In genomic region chr13:98321356-98321755, GRCh38 we compare ENCODE assay signal across 16 cellular contexts.
DNase-seq lines count a peak whose midpoint lies in the region; ATAC-seq and TF ChIP-seq lines count a peak whose summit lies in the region.
"Had no signal": no experiment of that assay in that cellular context is flagged by ENCODE, and none has a peak within 500 bp of the region (broad histone marks: within the 10 kb centered on the region; RNA-seq: fewer than 3 reads in every experiment).

No MANE protein-coding gene starts in this region.

- no peak for ATAC-seq in IMR-90 (ENCODE audit: low read depth)
- no peak for ATAC-seq in HG03139 (IDR thresholded peaks at IDR 0.05; ENCODE audit: unreplicated experiment)
- ATAC-seq: GM23338 had no signal

- no peak overlapping the region for H2BK120ac ChIP-seq in IMR-90 (ENCODE audit: low read depth, low read length)
- no peak overlapping the region for H2BK120ac ChIP-seq in trophoblast cell (ENCODE audit: insufficient read depth, low read length, poor library complexity)

- H3K18ac ChIP-seq in IMR-90 (ENCODE audit: low read depth, low read length) (no peak overlapping the region), trophoblast cell (ENCODE audit: low read length) (no peak overlapping the region)

- H3K27ac Mint-ChIP-seq in Caco-2 (ENCODE audit: unreplicated experiment) = peak overlapping the region; percentile 74
- peak overlapping the region; percentile 83 for H3K27ac Mint-ChIP-seq in endodermal cell
- H3K27ac Mint-ChIP-seq: CD4-positive, CD25-positive, alpha-beta regulatory T cell; GM23338 had no signal

- H3K4me2 ChIP-seq in IMR-90 (ENCODE audit: low read depth, low read length) (no peak overlapping the region), trophoblast cell (ENCODE audit: low read length) (no peak overlapping the region)
- H3K4me2 ChIP-seq: BLaER1 treated with 17β-estradiol and CSF1 and Interleukin-3, amounts not matched to agents 10 nM and 100 nM; GM23338 had no signal

- H3K9me3 Mint-ChIP-seq in Caco-2 (ENCODE audit: unreplicated experiment) (peaks cover 7% of the 10 kb centered on the region), endodermal cell (no peaks in the 10 kb centered on the region)
- H3K9me3 Mint-ChIP-seq: GM23338, H9 had no signal

- no peak overlapping the region for H2BK15ac ChIP-seq in IMR-90 (ENCODE audit: low read depth, low read length)

- H2AK9ac ChIP-seq in IMR-90 (replicated peaks; ENCODE audit: low read depth, low read length, poor library complexity) = no peak overlapping the region

- H3K36me3 ChIP-seq in Caco-2 (ENCODE audit: control insufficient read depth, insufficient read depth, low read length) (no peaks in the 10 kb centered on the region; the same call in none of the 2 replicates), IMR-90 (ENCODE audit: control insufficient read depth, insufficient read depth, low read length) (peaks cover 14% of the 10 kb centered on the region), endodermal cell (ENCODE audit: control insufficient read depth, insufficient read depth, low read length) (peaks cover 38% of the 10 kb centered on the region), trophoblast cell (ENCODE audit: control insufficient read depth in 1 of 2, insufficient read depth in 2 of 2, low read length in 2 of 2) (peaks cover 0 to 2% of the 10 kb centered on the region in 2 experiments)

- CTCF ChIA-PET in Caco-2 (lab: Charles Lee) = interaction anchor here (1.1 kb wide), 1 partner anchor 33 kb away, joined by 3 read pairs; no protein-coding TSS in a partner anchor
- CTCF ChIA-PET in IMR-90 (lab: Yijun Ruan, JAX) = interaction anchor here (0.5 kb wide), 1 partner anchor 142 kb away, joined by 3 read pairs; no protein-coding TSS in a partner anchor

- peak overlapping the region; percentile 56 for H2BK12ac ChIP-seq in trophoblast cell (ENCODE audit: low read length)

- H3K14ac ChIP-seq in IMR-90 (replicated peaks; ENCODE audit: low read depth, low read length) = no peak overlapping the region; the same call in 1 of the 2 replicates
- no peak overlapping the region for H3K14ac ChIP-seq in trophoblast cell (ENCODE audit: low read length)

- DNase-seq in Caco-2 (no peak), IMR-90 (no peak), endodermal cell (no peak), trophoblast cell (peak; percentile 66 to 90), SW 1271 (lab: John Stamatoyannopoulos, UW) (no peak), T1000 (lab: John Stamatoyannopoulos, UW) (no peak)
- DNase-seq: 8988T; AML-193; CD4-positive, CD25-positive, alpha-beta regulatory T cell; DMS153; DMS79 treated with DMSO at 0.1 percent for 48 hours; GDM1; H9 had no signal

- H2AFZ ChIP-seq in IMR-90 (replicated peaks; ENCODE audit: low read length, poor library complexity) = no peak overlapping the region
- no peak overlapping the region for H2AFZ ChIP-seq in trophoblast cell (ENCODE audit: insufficient read depth, low read length, poor library complexity)
- H2AFZ ChIP-seq: GM23338 had no signal

- H3K27me3 ChIP-seq in Caco-2 (replicated peaks; ENCODE audit: control insufficient read depth, insufficient read depth, low read length) = no peaks in the 10 kb centered on the region
- no peaks in the 10 kb centered on the region for H3K27me3 ChIP-seq in IMR-90 (ENCODE audit: control insufficient read depth, insufficient read depth, low read length)
- H3K27me3 ChIP-seq in endodermal cell (ENCODE audit: control insufficient read depth, insufficient read depth, low read length, poor library complexity, severe bottlenecking) = no peaks in the 10 kb centered on the region
- no peaks in the 10 kb centered on the region for H3K27me3 ChIP-seq in trophoblast cell (ENCODE audit: insufficient read depth, low read length)
- H3K27me3 ChIP-seq: BLaER1 treated with 17β-estradiol and CSF1 and Interleukin-3, amounts not matched to agents 10 nM and 100 nM had no signal

- in situ Hi-C loops in IMR-90 (cut with MboI; ENCODE audit: low sequenced_read_pairs) = no loop called here

- BruUV-seq in Caco-2 (replicated peaks; lab: Mats Ljungman, UMichigan) (no TSS peak), IMR-90 (replicated peaks; lab: Mats Ljungman, UMichigan) (no TSS peak)

- peaks cover 32% of the 10 kb centered on the region for H3K36me3 Mint-ChIP-seq in Caco-2 (ENCODE audit: insufficient read depth, unreplicated experiment)
- peaks cover 26% of the 10 kb centered on the region for H3K36me3 Mint-ChIP-seq in endodermal cell (ENCODE audit: low read depth)
- H3K36me3 Mint-ChIP-seq: CD4-positive, CD25-positive, alpha-beta regulatory T cell had no signal

- POLR2A ChIA-PET in Caco-2 (lab: Charles Lee) (interaction anchor here (0.9 kb wide), 1 partner anchor 49 kb away, joined by 3 read pairs; no protein-coding TSS in a partner anchor), IMR-90 (lab: Charles Lee; ENCODE audit: unreplicated experiment) (no interaction called here)

- intact Hi-C loops in Caco-2 (cut with micrococcal nuclease; ENCODE audit: unreplicated experiment) (loop anchor here (10.0 kb wide), 1 partner anchor 177 kb away; the partner anchor contains the start of gene FARP1), IMR-90 (cut with micrococcal nuclease) (no loop called here)

- H2BK20ac ChIP-seq in IMR-90 (ENCODE audit: low read depth, low read length) = no peak overlapping the region

- no peak for TF ChIP-seq POLR2A in IMR-90 (IDR thresholded peaks at IDR 0.05; ENCODE audit: low read depth, low read length)

- no peak overlapping the region for H3K4me3 Mint-ChIP-seq in Caco-2 (ENCODE audit: unreplicated experiment)
- H3K4me3 Mint-ChIP-seq in endodermal cell = no peak overlapping the region
- H3K4me3 Mint-ChIP-seq: CD4-positive, CD25-positive, alpha-beta regulatory T cell; GM23338; H9 had no signal

- H3K79me1 ChIP-seq in IMR-90 (ENCODE audit: low read depth in 1 of 2, low read length in 2 of 2) (peaks cover 42 to 81% of the 10 kb centered on the region in 2 experiments), trophoblast cell (ENCODE audit: low read length) (peaks cover 7% of the 10 kb centered on the region)

- peaks cover 31% of the 10 kb centered on the region for H3K9me1 ChIP-seq in IMR-90 (ENCODE audit: insufficient read depth, low read length)

- H4K91ac ChIP-seq in IMR-90 (ENCODE audit: insufficient read depth, low read depth, low read length) (no peak overlapping the region), trophoblast cell (ENCODE audit: low read depth, low read length) (no peak overlapping the region)

- peaks cover 1% of the 10 kb centered on the region for H3K79me2 ChIP-seq in trophoblast cell (ENCODE audit: control insufficient read depth, insufficient read depth, low read length, poor library complexity)

- dilution Hi-C loops in IMR-90 (cut with HindIII; ENCODE audit: low sequenced_read_pairs, unreplicated experiment) = no loop called here

- no peak overlapping the region for H4K5ac ChIP-seq in IMR-90 (ENCODE audit: low read depth, low read length)

- H3K4ac ChIP-seq in IMR-90 (ENCODE audit: low read depth, low read length) (no peak overlapping the region), trophoblast cell (ENCODE audit: low read depth, low read length) (no peak overlapping the region)

- H3K27me3 Mint-ChIP-seq in Caco-2 (ENCODE audit: insufficient read depth, unreplicated experiment) (no peaks in the 10 kb centered on the region), endodermal cell (ENCODE audit: insufficient read depth) (no peaks in the 10 kb centered on the region)

- H3K9me3 ChIP-seq in Caco-2 = no peaks in the 10 kb centered on the region
- H3K9me3 ChIP-seq in IMR-90 (ENCODE audit: control insufficient read depth, insufficient read depth, low read length) = no peaks in the 10 kb centered on the region
- H3K9me3 ChIP-seq in endodermal cell (ENCODE audit: control insufficient read depth, low read length) = peaks cover 4% of the 10 kb centered on the region
- H3K9me3 ChIP-seq in trophoblast cell (ENCODE audit: insufficient read depth, low read depth, low read length) = no peaks in the 10 kb centered on the region

- WGBS in IMR-90 (ENCODE audit: extremely low coverage in 2 of 2, insufficient read length in 1 of 2), 2 experiments = 92% methylated on average over 2 of the region's 4 CpGs; no CpG with 5 or more reads in 1 of the 2 experiments
- WGBS in endodermal cell (ENCODE audit: insufficient coverage in 1 of 2, insufficient read length in 1 of 2), 2 experiments = 93 to 94% methylated on average over 4 of the region's 4 CpGs
- no CpG with 5 or more reads among the region's 4 CpGs for WGBS in trophoblast cell (ENCODE audit: extremely low coverage, insufficient coverage, insufficient read length)

- H3K27ac ChIP-seq in IMR-90 (ENCODE audit: insufficient read depth, low read length) (no peak overlapping the region), endodermal cell (ENCODE audit: low read depth, low read length) (no peak overlapping the region), trophoblast cell (ENCODE audit: low read depth, low read length) (peak overlapping the region; percentile 48)
- H3K27ac ChIP-seq: BLaER1 treated with 17β-estradiol and CSF1 and Interleukin-3, amounts not matched to agents 10 nM and 100 nM had no signal

- H3K4me1 ChIP-seq in Caco-2 (peaks cover 21% of the 10 kb centered on the region), IMR-90 (ENCODE audit: control insufficient read depth, insufficient read depth, low read length) (peaks cover 12% of the 10 kb centered on the region), endodermal cell (ENCODE audit: control insufficient read depth, insufficient read depth, low read length) (peaks cover 34% of the 10 kb centered on the region), trophoblast cell (ENCODE audit: control insufficient read depth in 1 of 2, insufficient read depth in 2 of 2, low read length in 2 of 2) (peaks cover 15 to 33% of the 10 kb centered on the region in 2 experiments)

- no peak overlapping the region for H3K56ac ChIP-seq in IMR-90 (ENCODE audit: extremely low read depth, insufficient read depth, low read length)

- H3K4me3 ChIP-seq in Caco-2 (ENCODE audit: low read depth, low read length) (no peak overlapping the region), IMR-90 (ENCODE audit: insufficient read depth, low read depth, low read length) (no peak overlapping the region), endodermal cell (ENCODE audit: low read length) (no peak overlapping the region), trophoblast cell (ENCODE audit: low read depth, low read length) (no peak overlapping the region)
- H3K4me3 ChIP-seq: BLaER1 treated with 17β-estradiol and CSF1 and Interleukin-3, amounts not matched to agents 10 nM and 100 nM; GM23338 had no signal

- H4K8ac ChIP-seq in IMR-90 (ENCODE audit: low read depth in 2 of 2, low read length in 2 of 2) = no peak overlapping the region; a peak in 1 of 4 replicates
- no peak overlapping the region for H4K8ac ChIP-seq in trophoblast cell (ENCODE audit: low read depth, low read length)

- TF ChIP-seq CTCF in Caco-2 (IDR thresholded peaks at IDR 0.05; ENCODE audit: insufficient read depth in 1 of 2, low read depth in 1 of 2, low read length in 1 of 2, severe bottlenecking in 1 of 2, unreplicated experiment in 1 of 2) (no peak), IMR-90 (conservative IDR thresholded peaks at IDR 0.05; ENCODE audit: low read depth, low read length) (no peak), endodermal cell (conservative IDR thresholded peaks at IDR 0.05) (no peak)

- peak overlapping the region; percentile 30; the same call in 1 of the 2 replicates for H2AK5ac ChIP-seq in IMR-90 (ENCODE audit: low read depth, low read length)
- no peak overlapping the region for H2AK5ac ChIP-seq in trophoblast cell (ENCODE audit: low read length)

- TF ChIP-seq RAD21 in IMR-90 (IDR thresholded peaks at IDR 0.05; ENCODE audit: low read length) = no peak

- peaks cover 34% of the 10 kb centered on the region for H4K20me1 ChIP-seq in IMR-90 (ENCODE audit: insufficient read depth, low read length)

- H3K9ac ChIP-seq in IMR-90 (ENCODE audit: low read depth, low read length) (no peak overlapping the region), endodermal cell (ENCODE audit: extremely low read depth, low read length, poor library complexity, severe bottlenecking) (peak overlapping the region; percentile 56), trophoblast cell (ENCODE audit: low read length) (no peak overlapping the region)
- H3K9ac ChIP-seq: BLaER1 treated with 17β-estradiol and CSF1 and Interleukin-3, amounts not matched to agents 10 nM and 100 nM had no signal

- no peak overlapping the region for H2BK5ac ChIP-seq in IMR-90 (ENCODE audit: low read depth, low read length, poor library complexity, severe bottlenecking)
- H2BK5ac ChIP-seq in trophoblast cell (ENCODE audit: low read depth, low read length, poor library complexity) = peak overlapping the region; percentile 16

- H3K4me1 Mint-ChIP-seq in Caco-2 (ENCODE audit: low read depth, unreplicated experiment) (peaks cover 36% of the 10 kb centered on the region), endodermal cell (peaks cover 58% of the 10 kb centered on the region)
- H3K4me1 Mint-ChIP-seq: CD4-positive, CD25-positive, alpha-beta regulatory T cell had no signal

- H3K23ac ChIP-seq in IMR-90 (ENCODE audit: low read depth, low read length) (no peak overlapping the region), trophoblast cell (ENCODE audit: low read length) (no peak overlapping the region)

- no peak overlapping the region for H4K12ac ChIP-seq in trophoblast cell (ENCODE audit: low read depth, low read length)

Comparison
In these comparisons a context has a peak if more than half of its experiments do, and no peak if none do; other contexts are left out.
1. DNase-seq: peak in trophoblast cell (2 of 2); none in Caco-2 (0 of 2), IMR-90 (single experiment), endodermal cell (single experiment), SW 1271 (0 of 2) and T1000 (single experiment).